9 cellular contexts compared by ENCODE assay signal in genomic region chr2:196291873-196292800, GRCh38.
DNase-seq lines count a peak whose midpoint lies in the region; ATAC-seq and TF ChIP-seq lines count a peak whose summit lies in the region.
"Had no signal": no experiment of that assay in that cellular context is flagged by ENCODE, and none has a peak within 500 bp of the region (broad histone marks: within the 10 kb centered on the region; RNA-seq: fewer than 3 reads in every experiment).

No MANE protein-coding gene starts in this region.

- peaks cover 39% of the 10 kb centered on the region for H3K4me1 Mint-ChIP-seq in activated naive CD8-positive, alpha-beta T cell treated with anti-CD3 and anti-CD28 coated beads, Interleukin-2, amount 10 ng/mL, durations not matched to agents 7 days and 5 days
- peaks cover 38% of the 10 kb centered on the region for H3K4me1 Mint-ChIP-seq in activated naive CD8-positive, alpha-beta T cell treated with anti-CD3 and anti-CD28 coated beads for 36 hours
- H3K4me1 Mint-ChIP-seq in type B pancreatic cell (ENCODE audit: unreplicated experiment) (peaks cover 8% of the 10 kb centered on the region), endothelial cell (ENCODE audit: unreplicated experiment) (no peaks in the 10 kb centered on the region)

- H3K4me3 Mint-ChIP-seq in activated naive CD8-positive, alpha-beta T cell treated with anti-CD3 and anti-CD28 coated beads, Interleukin-2, amount 10 ng/mL, durations not matched to agents 7 days and 5 days: no peak overlapping the region
- no peak overlapping the region for H3K4me3 Mint-ChIP-seq in activated naive CD8-positive, alpha-beta T cell treated with anti-CD3 and anti-CD28 coated beads for 36 hours
- peak overlapping the region; percentile 50 for H3K4me3 Mint-ChIP-seq in type B pancreatic cell
- no peak overlapping the region for H3K4me3 Mint-ChIP-seq in endothelial cell (ENCODE audit: unreplicated experiment)

- DNase-seq in activated naive CD8-positive, alpha-beta T cell treated with anti-CD3 and anti-CD28 coated beads, Interleukin-2, amount 10 ng/mL, durations not matched to agents 7 days and 5 days: no peak
- DNase-seq in activated naive CD8-positive, alpha-beta T cell treated with anti-CD3 and anti-CD28 coated beads for 36 hours: no peak
- DNase-seq in epithelial cell of esophagus (ENCODE audit: low read depth) (peak; percentile 89), type B pancreatic cell (ENCODE audit: extremely low spot score, unreplicated experiment) (no peak), dedifferentiated amniotic fluid mesenchymal stem cell (ENCODE audit: extremely low spot score) (no peak), endothelial cell (ENCODE audit: low spot score) (no peak), occipital lobe (lab: John Stamatoyannopoulos, UW) (no peak)
- DNase-seq: Kasumi-1 had no signal

- no peaks in the 10 kb centered on the region for H3K27me3 Mint-ChIP-seq in activated naive CD8-positive, alpha-beta T cell treated with anti-CD3 and anti-CD28 coated beads, Interleukin-2, amount 10 ng/mL, durations not matched to agents 7 days and 5 days
- no peaks in the 10 kb centered on the region for H3K27me3 Mint-ChIP-seq in activated naive CD8-positive, alpha-beta T cell treated with anti-CD3 and anti-CD28 coated beads for 36 hours
- H3K27me3 Mint-ChIP-seq in type B pancreatic cell: no peaks in the 10 kb centered on the region
- H3K27me3 Mint-ChIP-seq in endothelial cell (ENCODE audit: unreplicated experiment): no peaks in the 10 kb centered on the region

- H3K36me3 Mint-ChIP-seq in activated naive CD8-positive, alpha-beta T cell treated with anti-CD3 and anti-CD28 coated beads, Interleukin-2, amount 10 ng/mL, durations not matched to agents 7 days and 5 days: peaks cover 2% of the 10 kb centered on the region
- H3K36me3 Mint-ChIP-seq in activated naive CD8-positive, alpha-beta T cell treated with anti-CD3 and anti-CD28 coated beads for 36 hours: peaks cover 2% of the 10 kb centered on the region
- peaks cover 9% of the 10 kb centered on the region for H3K36me3 Mint-ChIP-seq in type B pancreatic cell
- H3K36me3 Mint-ChIP-seq in endothelial cell (ENCODE audit: low read depth, unreplicated experiment): peaks cover 9% of the 10 kb centered on the region

- H3K4me3 ChIP-seq in epithelial cell of esophagus (ENCODE audit: low read length): no peak overlapping the region

- ATAC-seq in activated naive CD8-positive, alpha-beta T cell treated with anti-CD3 and anti-CD28 coated beads, Interleukin-2, amount 10 ng/mL, durations not matched to agents 7 days and 5 days (ENCODE audit: low read depth): no peak

- no peaks in the 10 kb centered on the region for H3K9me3 Mint-ChIP-seq in activated naive CD8-positive, alpha-beta T cell treated with anti-CD3 and anti-CD28 coated beads, Interleukin-2, amount 10 ng/mL, durations not matched to agents 7 days and 5 days
- H3K9me3 Mint-ChIP-seq in activated naive CD8-positive, alpha-beta T cell treated with anti-CD3 and anti-CD28 coated beads for 36 hours: peaks cover 3% of the 10 kb centered on the region
- no peaks in the 10 kb centered on the region for H3K9me3 Mint-ChIP-seq in type B pancreatic cell
- H3K9me3 Mint-ChIP-seq in endothelial cell (ENCODE audit: unreplicated experiment): no peaks in the 10 kb centered on the region

- peak overlapping the region; percentile 21 for H3K27ac Mint-ChIP-seq in activated naive CD8-positive, alpha-beta T cell treated with anti-CD3 and anti-CD28 coated beads, Interleukin-2, amount 10 ng/mL, durations not matched to agents 7 days and 5 days
- no peak overlapping the region for H3K27ac Mint-ChIP-seq in activated naive CD8-positive, alpha-beta T cell treated with anti-CD3 and anti-CD28 coated beads for 36 hours
- peak overlapping the region; percentile 99 for H3K27ac Mint-ChIP-seq in type B pancreatic cell
- H3K27ac Mint-ChIP-seq in endothelial cell (ENCODE audit: unreplicated experiment): no peak overlapping the region

- POLR2A ChIA-PET in activated naive CD8-positive, alpha-beta T cell treated with anti-CD3 and anti-CD28 coated beads, Interleukin-2, amount 10 ng/mL, durations not matched to agents 7 days and 5 days (lab: Charles Lee): interaction anchor here (0.5 to 1.2 kb wide), 5 partner anchors 116 to 151 kb away, joined by 3 to 4 read pairs (median 3); partner anchors contain the start of gene STK17B

- no peak for TF ChIP-seq RAD21 in Ishikawa (IDR thresholded peaks at IDR 0.05; ENCODE audit: low read depth)

- TF ChIP-seq EP300 in Ishikawa (IDR thresholded peaks at IDR 0.05; ENCODE audit: borderline replicate concordance): peak; percentile 60; the same call in 1 of the 2 replicates

- TF ChIP-seq CTCF in epithelial cell of esophagus (IDR thresholded peaks at IDR 0.05; ENCODE audit: insufficient read depth, low read depth, low read length, missing control alignments) (no peak), type B pancreatic cell (conservative IDR thresholded peaks at IDR 0.05) (no peak), endothelial cell (IDR thresholded peaks at IDR 0.05; ENCODE audit: unreplicated experiment) (no peak)

TF ChIP-seq in Ishikawa, 13 proteins besides CTCF, POLR2A, EP300 and RAD21:
- peak; percentile 51 for TF ChIP-seq TEAD4 (IDR thresholded peaks at IDR 0.05)
- TF ChIP-seq REST (IDR thresholded peaks at IDR 0.05; ENCODE audit: low read depth): no peak
- peak; percentile 80 for TF ChIP-seq MAX (IDR thresholded peaks at IDR 0.05)
- TF ChIP-seq TAF1 (IDR thresholded peaks at IDR 0.05; ENCODE audit: low read depth): no peak
- TF ChIP-seq FOXM1 (IDR thresholded peaks at IDR 0.05; ENCODE audit: borderline replicate concordance, low read depth): no peak
- no peak for TF ChIP-seq EGR1 (IDR thresholded peaks at IDR 0.05)
- TF ChIP-seq USF1 (IDR thresholded peaks at IDR 0.05): peak; percentile 61; the same call in 1 of the 2 replicates
- peak; percentile 33; the same call in 1 of the 2 replicates for TF ChIP-seq TCF12 (IDR thresholded peaks at IDR 0.05; ENCODE audit: low read depth)
- TF ChIP-seq ZBTB7A (IDR thresholded peaks at IDR 0.05; ENCODE audit: low read depth): no peak
- TF ChIP-seq CEBPB (IDR thresholded peaks at IDR 0.05): no peak
- no peak for TF ChIP-seq YY1 (IDR thresholded peaks at IDR 0.05; ENCODE audit: low read depth)
- TF ChIP-seq NFIC (IDR thresholded peaks at IDR 0.05): peak; percentile 57
- no peak for TF ChIP-seq CREB1 (IDR thresholded peaks at IDR 0.05; ENCODE audit: low read depth)

Comparison
In these comparisons a context has a peak if more than half of its experiments do, and no peak if none do; other contexts are left out.
1. H3K27ac Mint-ChIP-seq: peak in activated naive CD8-positive, alpha-beta T cell treated with anti-CD3 and anti-CD28 coated beads, Interleukin-2, amount 10 ng/mL, durations not matched to agents 7 days and 5 days (single experiment) and type B pancreatic cell (single experiment); none in activated naive CD8-positive, alpha-beta T cell treated with anti-CD3 and anti-CD28 coated beads for 36 hours (single experiment) and endothelial cell (single experiment).